17 cellular contexts compared by ENCODE assay signal in the genomic region with DNA sequence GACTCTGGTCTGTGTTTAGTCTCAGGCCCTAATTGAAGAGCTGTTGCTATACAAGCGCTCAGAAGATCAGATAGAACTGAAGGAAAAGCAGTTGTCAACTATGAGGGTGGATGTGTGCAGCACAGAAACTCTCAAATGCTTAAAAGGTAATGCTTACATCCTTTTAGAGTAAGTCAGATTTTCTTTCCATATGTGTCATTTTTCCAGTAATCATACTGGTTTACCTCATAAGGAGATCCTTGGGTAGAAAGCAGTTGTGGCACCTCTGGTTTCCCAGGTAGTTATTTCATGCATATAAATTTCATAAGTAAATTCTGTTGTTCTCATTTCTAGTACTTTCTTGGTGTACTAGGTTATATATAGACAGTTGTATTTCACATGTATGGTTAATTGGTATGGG.
"Had no signal": no experiment of that assay in that cellular context is flagged by ENCODE, and none has a peak within 500 bp of the region (broad histone marks: within the 10 kb centered on the region; RNA-seq: fewer than 3 reads in every experiment).

No MANE protein-coding gene starts in this region.

- H3K4me3 Mint-ChIP-seq: endodermal cell; immature natural killer cell; natural killer cell treated with Interleukin-12 subunit alpha and Interleukin-12 subunit beta and Interleukin-15 and Interleukin-18, amount 100 ng/mL, for 72 hours; stimulated activated naive B cell treated with anti-CD40 and anti-IgM and Interleukin-4, amounts not matched to agents 10 μg/mL and 1 μg/mL and 100 μg/mL, for 72 hours; T-helper 17 cell; WTC11 had no signal

- H3K9me3 Mint-ChIP-seq: endodermal cell; immature natural killer cell; natural killer cell treated with Interleukin-12 subunit alpha and Interleukin-12 subunit beta and Interleukin-15 and Interleukin-18, amount 100 ng/mL, for 72 hours; stimulated activated naive B cell treated with anti-CD40 and anti-IgM and Interleukin-4, amounts not matched to agents 10 μg/mL and 1 μg/mL and 100 μg/mL, for 72 hours; WTC11 had no signal

- DNase-seq: activated CD8-positive, alpha-beta memory T cell treated with anti-CD3 and anti-CD28 coated beads, Interleukin-2, amount 50 U/mL, for 48 hours; activated gamma-delta T cell; dorsolateral prefrontal cortex; endodermal cell; erythroblast; gastrocnemius medialis; heart left ventricle; immature natural killer cell; mesendoderm; SHP77; stimulated activated CD4-positive, alpha-beta T cell treated with anti-CD3 and anti-CD28 coated beads, Interleukin-2, amount 100 ng/mL, for 48 hours; stimulated activated naive B cell treated with anti-CD40 and anti-IgM and Interleukin-4, amounts not matched to agents 10 μg/mL and 1 μg/mL and 100 μg/mL, for 72 hours; T-helper 17 cell; trophoblast cell had no signal

- ATAC-seq: gastrocnemius medialis; heart left ventricle; natural killer cell treated with Interleukin-12 subunit alpha and Interleukin-12 subunit beta and Interleukin-15 and Interleukin-18, amount 100 ng/mL, for 72 hours; stimulated activated naive B cell treated with anti-CD40 and anti-IgM and Interleukin-4, amounts not matched to agents 10 μg/mL and 1 μg/mL and 100 μg/mL, for 72 hours; T-helper 17 cell; WTC11 had no signal

- H3K27ac ChIP-seq: dorsolateral prefrontal cortex, gastrocnemius medialis, heart left ventricle, right atrium auricular region had no signal

- H3K4me3 ChIP-seq: dorsolateral prefrontal cortex, gastrocnemius medialis, heart left ventricle, right atrium auricular region had no signal

- H3K27me3 ChIP-seq: dorsolateral prefrontal cortex, gastrocnemius medialis, heart left ventricle, right atrium auricular region had no signal

- H3K4me1 Mint-ChIP-seq: endodermal cell; stimulated activated naive B cell treated with anti-CD40 and anti-IgM and Interleukin-4, amounts not matched to agents 10 μg/mL and 1 μg/mL and 100 μg/mL, for 72 hours; WTC11 had no signal

- H3K27me3 Mint-ChIP-seq: natural killer cell treated with Interleukin-12 subunit alpha and Interleukin-12 subunit beta and Interleukin-15 and Interleukin-18, amount 100 ng/mL, for 72 hours; stimulated activated naive B cell treated with anti-CD40 and anti-IgM and Interleukin-4, amounts not matched to agents 10 μg/mL and 1 μg/mL and 100 μg/mL, for 72 hours; T-helper 17 cell had no signal

- H3K27ac Mint-ChIP-seq: endodermal cell; immature natural killer cell; natural killer cell treated with Interleukin-12 subunit alpha and Interleukin-12 subunit beta and Interleukin-15 and Interleukin-18, amount 100 ng/mL, for 72 hours; stimulated activated naive B cell treated with anti-CD40 and anti-IgM and Interleukin-4, amounts not matched to agents 10 μg/mL and 1 μg/mL and 100 μg/mL, for 72 hours; WTC11 had no signal

- H3K9me3 ChIP-seq: gastrocnemius medialis, heart left ventricle, right atrium auricular region had no signal

- H3K4me1 ChIP-seq: gastrocnemius medialis, heart left ventricle, right atrium auricular region had no signal
